ENCODE assay signal across 8 cellular contexts in genomic region chr19:6272411-6272791, GRCh38. TPM values are rescaled to one million over a fixed set of nuclear protein-coding genes. Genes with fewer than 3 reads are reported as not detected.
DNase-seq lines count a peak whose midpoint lies in the region; ATAC-seq and TF ChIP-seq lines count a peak whose summit lies in the region.

No MANE protein-coding gene starts in this region.

- no peak overlapping the region for H3K4me3 ChIP-seq in HEK293 (ENCODE audit: low read depth, low read length)
- no peak overlapping the region for H3K4me3 ChIP-seq in body of pancreas
- peak overlapping the region; percentile 0 for H3K4me3 ChIP-seq in right cardiac atrium (ENCODE audit: low read length)
- peak overlapping the region; percentile 52 for H3K4me3 ChIP-seq in skeletal muscle satellite cell (ENCODE audit: low read length)

- no peaks in the 10 kb centered on the region for H3K9me3 ChIP-seq in HEK293 (ENCODE audit: control insufficient read depth, insufficient read depth, low read depth, low read length)
- H3K9me3 ChIP-seq in body of pancreas: no peaks in the 10 kb centered on the region
- H3K9me3 ChIP-seq in right cardiac atrium (ENCODE audit: control insufficient read depth, low read length): no peaks in the 10 kb centered on the region
- H3K9me3 ChIP-seq in skeletal muscle satellite cell (replicated peaks; ENCODE audit: low read length): no peaks in the 10 kb centered on the region

- no peak overlapping the region for H3K27ac ChIP-seq in HEK293 (ENCODE audit: extremely low read depth, low read depth, low read length)
- peak overlapping the region; percentile 50 to 91 (median 78) for H3K27ac ChIP-seq in body of pancreas
- peak overlapping the region; percentile 95 for H3K27ac ChIP-seq in right cardiac atrium (ENCODE audit: low read length)

- H3K36me3 ChIP-seq in HEK293 (ENCODE audit: control insufficient read depth in 2 of 2, insufficient read depth in 1 of 2, low read length in 2 of 2): peaks cover 7 to 39% of the 10 kb centered on the region in 2 experiments; a peak in 2 of 3 replicates
- peaks cover 0 to 2% of the 10 kb centered on the region in 2 donors for H3K36me3 ChIP-seq in body of pancreas (replicated peaks in 1 of 2; ENCODE audit: insufficient read depth in 1 of 2, low read depth in 2 of 2)
- peaks cover 38% of the 10 kb centered on the region for H3K36me3 ChIP-seq in skeletal muscle satellite cell (ENCODE audit: insufficient read depth, low read length)

- POLR2A ChIA-PET in HEK293 (lab: Yijun Ruan, JAX): no interaction called here

- peak overlapping the region; percentile 77 for H3K4me2 ChIP-seq in skeletal muscle satellite cell (ENCODE audit: low read length)

- intact Hi-C loops in body of pancreas (cut with DNase I): no loop called here
- intact Hi-C loops in right cardiac atrium (cut with DNase I): loop anchor here in 3 of 4 donors (5.0 kb wide), 2 partner anchors 35 to 40 kb away; no protein-coding TSS in a partner anchor

- ATAC-seq in body of pancreas (no peak), right cardiac atrium (peak; percentile 0 to 6), HG02938 (IDR thresholded peaks at IDR 0.05; ENCODE audit: unreplicated experiment) (no peak)

- H3K9ac ChIP-seq in skeletal muscle satellite cell (ENCODE audit: low read depth, low read length): peak overlapping the region; percentile 75

- TF ChIP-seq POLR2A in body of pancreas (IDR thresholded peaks at IDR 0.05): no peak

- DNase-seq in body of pancreas: no peak
- peak in 2 of 3 donors; percentile 67 to 69 for DNase-seq in right cardiac atrium
- no peak for DNase-seq in NCI-H2227 (lab: John Stamatoyannopoulos, UW; ENCODE audit: unreplicated experiment)
- no peak for DNase-seq in NOMO-1 treated with DMSO at 0.1 percent for 48 hours (lab: John Stamatoyannopoulos, UW; ENCODE audit: unreplicated experiment)
- no peak for DNase-seq in DMS 273 (lab: John Stamatoyannopoulos, UW; ENCODE audit: unreplicated experiment)

- no peak for TF ChIP-seq CTCF in HEK293 (tag by site-specific recombination; IDR thresholded peaks at IDR 0.05)
- no peak for TF ChIP-seq CTCF in body of pancreas (IDR thresholded peaks at IDR 0.05)

- H3K4me1 ChIP-seq in HEK293 (ENCODE audit: control insufficient read depth, insufficient read depth, low read length) (peaks cover 23% of the 10 kb centered on the region), body of pancreas (peaks cover 74% of the 10 kb centered on the region), right cardiac atrium (ENCODE audit: control insufficient read depth, insufficient read depth, low read length) (peaks cover 51% of the 10 kb centered on the region), skeletal muscle satellite cell (ENCODE audit: control insufficient read depth, insufficient read depth, low read length) (peaks cover 71% of the 10 kb centered on the region)

- CTCF ChIA-PET in HEK293 (lab: Yijun Ruan, JAX): interaction anchor here (1.4 kb wide), 1 partner anchor 12 kb away, joined by 5 read pairs; no protein-coding TSS in a partner anchor

- 43 to 57% methylated on average over 11 of the region's 11 CpGs for WGBS in body of pancreas, 2 donors
- WGBS in right cardiac atrium: 14% methylated on average over 11 of the region's 11 CpGs

- H3K27me3 ChIP-seq in body of pancreas (no peaks in the 10 kb centered on the region), right cardiac atrium (ENCODE audit: control insufficient read depth, insufficient read depth) (no peaks in the 10 kb centered on the region), skeletal muscle satellite cell (ENCODE audit: control insufficient read depth, insufficient read depth, low read length) (no peaks in the 10 kb centered on the region)

TF ChIP-seq in HEK293, 187 proteins besides CTCF, POLR2A, EP300 and RAD21:
- TF ChIP-seq ZSCAN18 (tag by site-specific recombination; IDR thresholded peaks at IDR 0.05): no peak
- TF ChIP-seq ZNF341 (tag by site-specific recombination; IDR thresholded peaks at IDR 0.05; ENCODE audit: low read depth): no peak
- no peak for TF ChIP-seq ZFP69B (tag by site-specific recombination; IDR thresholded peaks at IDR 0.05)
- peak; percentile 42; the same call in 1 of the 2 replicates for TF ChIP-seq ZBTB17 (tag by site-specific recombination; IDR thresholded peaks at IDR 0.05)
- TF ChIP-seq, protein P1, sequence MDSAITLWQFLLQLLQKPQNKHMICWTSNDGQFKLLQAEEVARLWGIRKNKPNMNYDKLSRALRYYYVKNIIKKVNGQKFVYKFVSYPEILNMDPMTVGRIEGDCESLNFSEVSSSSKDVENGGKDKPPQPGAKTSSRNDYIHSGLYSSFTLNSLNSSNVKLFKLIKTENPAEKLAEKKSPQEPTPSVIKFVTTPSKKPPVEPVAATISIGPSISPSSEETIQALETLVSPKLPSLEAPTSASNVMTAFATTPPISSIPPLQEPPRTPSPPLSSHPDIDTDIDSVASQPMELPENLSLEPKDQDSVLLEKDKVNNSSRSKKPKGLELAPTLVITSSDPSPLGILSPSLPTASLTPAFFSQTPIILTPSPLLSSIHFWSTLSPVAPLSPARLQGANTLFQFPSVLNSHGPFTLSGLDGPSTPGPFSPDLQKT (IDR thresholded peaks at IDR 0.05; ENCODE audit: borderline replicate concordance, low read depth, low read length): no peak
- TF ChIP-seq GLIS2 (tag by site-specific recombination; IDR thresholded peaks at IDR 0.05): no peak
- TF ChIP-seq, protein P2, sequence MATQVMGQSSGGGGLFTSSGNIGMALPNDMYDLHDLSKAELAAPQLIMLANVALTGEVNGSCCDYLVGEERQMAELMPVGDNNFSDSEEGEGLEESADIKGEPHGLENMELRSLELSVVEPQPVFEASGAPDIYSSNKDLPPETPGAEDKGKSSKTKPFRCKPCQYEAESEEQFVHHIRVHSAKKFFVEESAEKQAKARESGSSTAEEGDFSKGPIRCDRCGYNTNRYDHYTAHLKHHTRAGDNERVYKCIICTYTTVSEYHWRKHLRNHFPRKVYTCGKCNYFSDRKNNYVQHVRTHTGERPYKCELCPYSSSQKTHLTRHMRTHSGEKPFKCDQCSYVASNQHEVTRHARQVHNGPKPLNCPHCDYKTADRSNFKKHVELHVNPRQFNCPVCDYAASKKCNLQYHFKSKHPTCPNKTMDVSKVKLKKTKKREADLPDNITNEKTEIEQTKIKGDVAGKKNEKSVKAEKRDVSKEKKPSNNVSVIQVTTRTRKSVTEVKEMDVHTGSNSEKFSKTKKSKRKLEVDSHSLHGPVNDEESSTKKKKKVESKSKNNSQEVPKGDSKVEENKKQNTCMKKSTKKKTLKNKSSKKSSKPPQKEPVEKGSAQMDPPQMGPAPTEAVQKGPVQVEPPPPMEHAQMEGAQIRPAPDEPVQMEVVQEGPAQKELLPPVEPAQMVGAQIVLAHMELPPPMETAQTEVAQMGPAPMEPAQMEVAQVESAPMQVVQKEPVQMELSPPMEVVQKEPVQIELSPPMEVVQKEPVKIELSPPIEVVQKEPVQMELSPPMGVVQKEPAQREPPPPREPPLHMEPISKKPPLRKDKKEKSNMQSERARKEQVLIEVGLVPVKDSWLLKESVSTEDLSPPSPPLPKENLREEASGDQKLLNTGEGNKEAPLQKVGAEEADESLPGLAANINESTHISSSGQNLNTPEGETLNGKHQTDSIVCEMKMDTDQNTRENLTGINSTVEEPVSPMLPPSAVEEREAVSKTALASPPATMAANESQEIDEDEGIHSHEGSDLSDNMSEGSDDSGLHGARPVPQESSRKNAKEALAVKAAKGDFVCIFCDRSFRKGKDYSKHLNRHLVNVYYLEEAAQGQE (tag by site-specific recombination; IDR thresholded peaks at IDR 0.05): peak; percentile 64; the same call in 1 of the 2 replicates
- no peak for TF ChIP-seq ZNF791 (tag by site-specific recombination; IDR thresholded peaks at IDR 0.05)
- TF ChIP-seq ZNF426 (tag by site-specific recombination; IDR thresholded peaks at IDR 0.05): no peak
- TF ChIP-seq GLI4 (tag by site-specific recombination; IDR thresholded peaks at IDR 0.05): no peak
- TF ChIP-seq ZNF19 (tag by site-specific recombination; IDR thresholded peaks at IDR 0.05; ENCODE audit: low read depth): no peak
- TF ChIP-seq ZNF354C (tag by site-specific recombination; IDR thresholded peaks at IDR 0.05; ENCODE audit: borderline replicate concordance, low read depth): no peak
- TF ChIP-seq ZNF311 (tag by site-specific recombination; IDR thresholded peaks at IDR 0.05; ENCODE audit: borderline replicate concordance): no peak

RNA-seq across cellular contexts. Expression of gene MLLT1, which starts 7.4 kb away (rescaled TPM):
- total RNA-seq in body of pancreas: 10 to 100 TPM; 16.3 to 23.7 TPM
- 10 to 100 TPM; 62.5 to 67.3 (median 65.5) TPM for total RNA-seq in right cardiac atrium
- polyA plus RNA-seq in right cardiac atrium: 34.8 TPM
- total RNA-seq in skeletal muscle satellite cell (2012; rRNA removed): 10.9 and 12.2 TPM in 2 replicates

Comparison
In these comparisons a context has a peak if more than half of its experiments do, and no peak if none do; other contexts are left out.
1. H3K4me3 ChIP-seq: peak in right cardiac atrium (single experiment) and skeletal muscle satellite cell (single experiment); none in HEK293 (single experiment) and body of pancreas (0 of 2).
2. ATAC-seq: peak in right cardiac atrium (2 of 2); none in body of pancreas (single experiment) and HG02938 (single experiment).
3. DNase-seq: peak in right cardiac atrium (2 of 3); none in body of pancreas (0 of 4), NCI-H2227 (single experiment), NOMO-1 treated with DMSO at 0.1 percent for 48 hours (single experiment) and DMS 273 (single experiment).